ENCODE assay signal across 8 cellular contexts in the genomic region with DNA sequence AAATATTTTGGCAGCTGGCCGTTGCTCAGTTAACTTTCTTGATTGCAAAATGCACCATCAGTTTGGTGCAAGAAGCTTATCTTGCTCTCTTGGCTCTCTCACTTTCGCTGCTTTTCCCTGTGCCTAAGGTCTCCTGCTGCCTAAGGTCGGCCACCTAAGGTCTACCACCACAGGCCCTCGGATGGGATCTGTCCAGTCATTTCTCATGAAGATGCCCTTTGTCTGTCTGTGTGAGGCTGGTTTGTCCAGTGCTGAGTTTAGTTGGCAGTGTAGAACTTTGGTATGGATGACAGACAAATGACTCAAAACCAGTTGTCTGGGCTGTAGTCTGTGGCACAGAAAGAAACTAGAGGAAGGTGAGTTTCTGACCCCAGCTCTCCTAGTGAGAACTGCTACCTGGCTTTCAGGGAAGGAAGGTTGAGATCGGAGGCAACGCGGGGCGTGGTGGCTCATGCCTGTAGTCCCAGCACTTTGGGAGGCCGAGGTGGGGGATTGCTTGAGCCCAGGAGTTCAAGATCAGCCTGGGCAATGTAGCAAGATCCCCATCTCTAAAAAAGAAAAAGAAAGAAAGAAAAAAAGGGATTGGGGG. TPM values are rescaled to one million over a fixed set of nuclear protein-coding genes. Genes with fewer than 3 reads are reported as not detected.
DNase-seq lines count a peak whose midpoint lies in the region; FAIRE-seq and TF ChIP-seq lines count a peak whose summit lies in the region.

No MANE protein-coding gene starts in this region.

- no peak overlapping the region for H3K27ac Mint-ChIP-seq in Caco-2 (ENCODE audit: unreplicated experiment)

- 46 to 51% (median 48%) methylated on average over 9 of the region's 9 CpGs for WGBS in adrenal gland, 4 donors

- H3K36me3 ChIP-seq in adrenal gland (replicated peaks in 1 of 2) (peaks cover 0 to 20% of the 10 kb centered on the region in 2 donors), kidney (ENCODE audit: control insufficient read depth in 1 of 2, insufficient read depth in 2 of 2, low read length in 2 of 2) (peaks cover 0 to 4% of the 10 kb centered on the region in 2 donors), Caco-2 (ENCODE audit: control insufficient read depth, insufficient read depth, low read length) (no peaks in the 10 kb centered on the region)

- peak overlapping the region; percentile 51 to 92 (median 82) for H3K27ac ChIP-seq in adrenal gland
- peak overlapping the region; percentile 7 to 35 for H3K27ac ChIP-seq in kidney (ENCODE audit: low read depth in 2 of 2, low read length in 2 of 2)

- peaks cover 19% of the 10 kb centered on the region for H3K4me1 Mint-ChIP-seq in Caco-2 (ENCODE audit: low read depth, unreplicated experiment)

- H3K36me3 Mint-ChIP-seq in Caco-2 (ENCODE audit: insufficient read depth, unreplicated experiment), result peaks cover 33% of the 10 kb centered on the region

- H3K4me3 ChIP-seq in adrenal gland (peak overlapping the region in 1 of 4 donors; percentile 91), kidney (ENCODE audit: low read length in 2 of 2) (peak overlapping the region; percentile 83 to 94), Caco-2 (ENCODE audit: low read depth, low read length) (no peak overlapping the region)

- POLR2A ChIA-PET in Caco-2 (lab: Charles Lee), result no interaction called here

- intact Hi-C loops in adrenal gland (cut with DNase I), result no loop called here
- intact Hi-C loops in kidney (cut with DNase I), result no loop called here
- intact Hi-C loops in Caco-2 (cut with micrococcal nuclease; ENCODE audit: unreplicated experiment), result no loop called here

- TF ChIP-seq CTCF in adrenal gland (IDR thresholded peaks at IDR 0.05) (no peak), kidney (IDR thresholded peaks at IDR 0.05; ENCODE audit: borderline replicate concordance, extremely low read depth, insufficient read depth) (no peak), Caco-2 (IDR thresholded peaks at IDR 0.05; ENCODE audit: insufficient read depth in 1 of 2, low read depth in 1 of 2, low read length in 1 of 2, severe bottlenecking in 1 of 2, unreplicated experiment in 1 of 2) (no peak)

- BruUV-seq in Caco-2 (replicated peaks; lab: Mats Ljungman, UMichigan), result no TSS peak

- peak; percentile 37 for DNase-seq in stimulated activated CD4-positive, alpha-beta T cell treated with anti-CD3 and anti-CD28 coated beads, Interleukin-15, amount 100 ng/mL, for 24 hours
- no peak for DNase-seq in stimulated activated CD4-positive, alpha-beta T cell treated with anti-CD3 and anti-CD28 coated beads, Interleukin-2, amount 100 ng/mL, for 48 hours
- DNase-seq in adrenal gland (peak in 5 of 7 donors; percentile 35 to 63 (median 58)), kidney (no peak), superior temporal gyrus (ENCODE audit: extremely low spot score) (peak; percentile 46), LoVo (ENCODE audit: low spot score) (no peak), Caco-2 (no peak), inferior parietal cortex (ENCODE audit: extremely low spot score) (no peak)

- TF ChIP-seq POLR2A in adrenal gland (IDR thresholded peaks at IDR 0.05), result no peak

- CTCF ChIA-PET in Caco-2 (lab: Charles Lee), result no interaction called here

- H3K9me3 Mint-ChIP-seq in Caco-2 (ENCODE audit: unreplicated experiment), result no peaks in the 10 kb centered on the region

- no peak for FAIRE-seq in kidney (lab: Jason Lieb, UNC)

- H3K9me3 ChIP-seq in adrenal gland (replicated peaks in 1 of 3) (no peaks in the 10 kb centered on the region), kidney (ENCODE audit: control insufficient read depth in 1 of 2, low read length in 2 of 2) (no peaks in the 10 kb centered on the region), Caco-2 (no peaks in the 10 kb centered on the region)

- H3K27me3 ChIP-seq in adrenal gland, result no peaks in the 10 kb centered on the region
- no peaks in the 10 kb centered on the region for H3K27me3 ChIP-seq in Caco-2 (replicated peaks; ENCODE audit: control insufficient read depth, insufficient read depth, low read length)

- H3K27me3 Mint-ChIP-seq in Caco-2 (ENCODE audit: insufficient read depth, unreplicated experiment), result no peaks in the 10 kb centered on the region

- peak overlapping the region in 1 of 2 donors; percentile 12 for H3K9ac ChIP-seq in kidney (ENCODE audit: low read length in 2 of 2)

- H3K4me3 Mint-ChIP-seq in Caco-2 (ENCODE audit: unreplicated experiment), result no peak overlapping the region

- H3K4me1 ChIP-seq in adrenal gland (replicated peaks in 1 of 2) (peaks cover 33 to 45% of the 10 kb centered on the region in 2 donors), kidney (ENCODE audit: control insufficient read depth in 1 of 2, insufficient read depth in 1 of 2, low read depth in 1 of 2, low read length in 2 of 2) (peaks cover 14 to 31% of the 10 kb centered on the region in 2 donors), Caco-2 (peaks cover 17% of the 10 kb centered on the region)

RNA-seq across cellular contexts. Expression of gene MLXIP, which starts 2.6 kb away (rescaled TPM):
- total RNA-seq in adrenal gland, result 10 to 100 TPM; 29.5 to 79.1 (median 42.3) TPM
- polyA plus RNA-seq in adrenal gland, result 10 to 100 TPM; 29.1 to 98.1 (median 29.3) TPM
- total RNA-seq in kidney, result 67.6 TPM
- polyA plus RNA-seq in kidney (ENCODE audit: insufficient read depth, low read depth, low replicate concordance), result 10.9 TPM
- total RNA-seq in Caco-2 (2022), result 51.3 and 54.5 TPM in 2 replicates

RNA-seq across cellular contexts. Expression of gene BCL7A, which starts 59.5 kb away (rescaled TPM):
- total RNA-seq in adrenal gland, result 10 to 100 TPM in 1 of 8 donors, 1 to 10 TPM in 7; 3.9 to 11.5 (median 5.1) TPM
- polyA plus RNA-seq in adrenal gland, result 1 to 10 TPM; 1.6 to 4.6 (median 2.3) TPM
- 22.7 TPM for total RNA-seq in kidney
- 6.8 TPM for polyA plus RNA-seq in kidney (ENCODE audit: insufficient read depth, low read depth, low replicate concordance)
- 13.0 and 15.5 TPM in 2 replicates for total RNA-seq in Caco-2 (2022)

Comparison
In these comparisons a context has a peak if more than half of its experiments do, and no peak if none do; other contexts are left out.
1. DNase-seq: peak in stimulated activated CD4-positive, alpha-beta T cell treated with anti-CD3 and anti-CD28 coated beads, Interleukin-15, amount 100 ng/mL, for 24 hours (single experiment), adrenal gland (5 of 7) and superior temporal gyrus (single experiment); none in stimulated activated CD4-positive, alpha-beta T cell treated with anti-CD3 and anti-CD28 coated beads, Interleukin-2, amount 100 ng/mL, for 48 hours (0 of 2), kidney (single experiment), LoVo (single experiment), Caco-2 (0 of 2) and inferior parietal cortex (single experiment).